Comparison of ENCODE assay signal across 8 cellular contexts in the genomic region with DNA sequence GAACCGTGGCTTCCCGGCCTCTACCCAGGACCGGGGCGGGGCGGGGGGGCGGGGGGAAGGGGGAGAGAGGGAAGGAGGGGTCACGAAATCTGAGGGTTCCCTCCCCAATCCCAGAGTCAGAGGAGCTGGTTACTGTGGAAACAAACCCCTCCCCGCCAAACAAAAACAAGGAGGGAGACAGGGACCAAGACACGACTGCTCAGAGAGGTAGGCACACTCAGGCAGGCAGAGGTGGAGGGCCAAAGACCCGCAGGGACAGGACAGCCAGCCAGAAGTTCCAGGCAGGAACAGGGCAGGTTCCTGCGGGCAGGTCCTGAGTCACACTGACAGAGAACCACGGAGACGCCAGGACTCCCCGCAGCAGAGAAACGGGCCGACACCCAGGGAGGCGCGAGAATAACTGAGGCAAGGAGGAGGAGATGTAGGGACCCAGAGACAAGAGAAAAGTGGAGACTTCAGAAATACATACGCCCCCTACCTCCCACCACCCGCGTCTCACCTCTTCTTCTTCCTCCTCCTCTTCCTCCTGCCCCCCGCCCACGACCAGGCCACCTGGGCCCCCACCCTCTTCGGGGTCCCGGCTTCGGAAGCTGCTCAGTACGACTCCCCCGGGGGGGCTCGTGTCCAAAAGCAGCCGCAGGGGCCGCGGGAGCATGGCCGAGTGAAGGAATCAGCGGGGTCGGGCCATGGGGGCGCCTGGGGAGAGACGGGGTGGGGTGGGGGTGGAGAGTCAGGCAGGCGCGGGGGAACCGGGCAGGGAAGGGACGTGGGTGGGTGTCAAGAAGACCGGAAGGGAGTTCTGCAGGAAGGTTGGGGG. TPM values are rescaled to one million over a fixed set of nuclear protein-coding genes. Genes with fewer than 3 reads are reported as not detected.
DNase-seq lines count a peak whose midpoint lies in the region; ATAC-seq and TF ChIP-seq lines count a peak whose summit lies in the region.

No MANE protein-coding gene starts in this region.

- peak; percentile 25 for ATAC-seq in activated CD8-positive, alpha-beta T cell treated with anti-CD3 and anti-CD28 coated beads for 36 hours
- ATAC-seq in GM18868 (IDR thresholded peaks at IDR 0.05; ENCODE audit: unreplicated experiment) = no peak

- POLR2A ChIA-PET in activated CD8-positive, alpha-beta T cell treated with anti-CD3 and anti-CD28 coated beads for 36 hours (lab: Charles Lee) = interaction anchor here (1.5 to 13.9 kb wide), 7 partner anchors 9 to 93 kb away, joined by 4 to 261 read pairs (median 52); a partner anchor contains a TSS

- no peaks in the 10 kb centered on the region for H3K27me3 ChIP-seq in suprapubic skin

- H3K4me3 ChIP-seq in mesodermal cell (ENCODE audit: extremely low read depth, insufficient read depth, low read length, poor library complexity, severe bottlenecking) (peak overlapping the region; percentile 67), suprapubic skin (peak overlapping the region; percentile 86)

- H3K27ac Mint-ChIP-seq in activated CD8-positive, alpha-beta T cell treated with anti-CD3 and anti-CD28 coated beads for 36 hours = peak overlapping the region; percentile 99

- H3K27me3 Mint-ChIP-seq in activated CD8-positive, alpha-beta T cell treated with anti-CD3 and anti-CD28 coated beads for 36 hours = no peaks in the 10 kb centered on the region

- H3K4me1 Mint-ChIP-seq in activated CD8-positive, alpha-beta T cell treated with anti-CD3 and anti-CD28 coated beads for 36 hours (ENCODE audit: low read depth) = peaks cover 29% of the 10 kb centered on the region

- TF ChIP-seq CTCF in GM12873 (IDR thresholded peaks at IDR 0.05; ENCODE audit: insufficient read depth, low read depth, low read length, missing control alignments) (peak; percentile 21), suprapubic skin (IDR thresholded peaks at IDR 0.05) (no peak)
- no peak for TF ChIP-seq CTCF in activated CD8-positive, alpha-beta T cell treated with anti-CD3 and anti-CD28 coated beads for 36 hours (IDR thresholded peaks at IDR 0.05)

- intact Hi-C loops in activated CD8-positive, alpha-beta T cell treated with anti-CD3 and anti-CD28 coated beads for 36 hours (cut with micrococcal nuclease) = no loop called here

- DNase-seq in AG08396 (ENCODE audit: low spot score) (peak; percentile 90), NCI-H226 (peak; percentile 82), epidermal melanocyte (ENCODE audit: insufficient read length, low spot score) (peak; percentile 74), suprapubic skin (ENCODE audit: low spot score in 2 of 2) (peak; percentile 89 to 92)
- peak; percentile 77 for DNase-seq in activated CD8-positive, alpha-beta T cell treated with anti-CD3 and anti-CD28 coated beads for 36 hours

- WGBS in mesodermal cell (ENCODE audit: insufficient coverage in 2 of 2), 2 experiments = 0% methylated on average over 11 to 17 of the region's 42 CpGs
- under 1% methylated on average over 37 of the region's 42 CpGs for WGBS in suprapubic skin

- H3K36me3 ChIP-seq in mesodermal cell (ENCODE audit: control insufficient read depth, insufficient read depth, low read length) = peaks cover 37% of the 10 kb centered on the region
- peaks cover 42% of the 10 kb centered on the region for H3K36me3 ChIP-seq in suprapubic skin

- H3K9me3 Mint-ChIP-seq in activated CD8-positive, alpha-beta T cell treated with anti-CD3 and anti-CD28 coated beads for 36 hours = no peaks in the 10 kb centered on the region

- CTCF ChIA-PET in activated CD8-positive, alpha-beta T cell treated with anti-CD3 and anti-CD28 coated beads for 36 hours (lab: Charles Lee) = interaction anchor here (0.8 to 1.8 kb wide), 6 partner anchors 12 to 92 kb away, joined by 3 to 11 read pairs (median 4); a partner anchor contains a TSS

- H3K27ac ChIP-seq in mesodermal cell (ENCODE audit: low read depth, low read length, severe bottlenecking) (peak overlapping the region; percentile 94), suprapubic skin (peak overlapping the region; percentile 96)

- TF ChIP-seq EP300 in suprapubic skin (IDR thresholded peaks at IDR 0.05) = no peak

- H3K9me3 ChIP-seq in mesodermal cell (ENCODE audit: control insufficient read depth, low read length) (no peaks in the 10 kb centered on the region), suprapubic skin (no peaks in the 10 kb centered on the region)

- peaks cover 5% of the 10 kb centered on the region for H3K4me1 ChIP-seq in mesodermal cell (ENCODE audit: control insufficient read depth, insufficient read depth, low read length, poor library complexity, severe bottlenecking)
- peaks cover 40% of the 10 kb centered on the region for H3K4me1 ChIP-seq in suprapubic skin

- peak overlapping the region; percentile 97 for H3K4me3 Mint-ChIP-seq in activated CD8-positive, alpha-beta T cell treated with anti-CD3 and anti-CD28 coated beads for 36 hours

- H3K36me3 Mint-ChIP-seq in activated CD8-positive, alpha-beta T cell treated with anti-CD3 and anti-CD28 coated beads for 36 hours (ENCODE audit: low read depth) = peaks cover 27% of the 10 kb centered on the region

- peak; percentile 16 to 63 for TF ChIP-seq POLR2A in suprapubic skin (IDR thresholded peaks at IDR 0.05)

RNA-seq across cellular contexts. Expression of a gene that starts 0.6 kb away (rescaled TPM):
- total RNA-seq in activated CD8-positive, alpha-beta T cell treated with anti-CD3 and anti-CD28 coated beads for 36 hours = 10 to 100 TPM; 24.2 to 24.3 TPM
- polyA plus RNA-seq in mesodermal cell (2013, experiment 1 of 2) = 64.2 TPM
- 53.6 TPM for polyA plus RNA-seq in mesodermal cell (2013, experiment 2 of 2)
- total RNA-seq in suprapubic skin = 100 to 1,000 TPM in 1 of 4 donors, 10 to 100 TPM in 3; 80.8 to 118 (median 96.6) TPM

RNA-seq across cellular contexts. Expression of a gene that starts 8.8 kb away (rescaled TPM):
- 10 to 100 TPM; 78.1 to 92.3 TPM for total RNA-seq in activated CD8-positive, alpha-beta T cell treated with anti-CD3 and anti-CD28 coated beads for 36 hours
- polyA plus RNA-seq in mesodermal cell (2013, experiment 1 of 2) = 92.7 TPM
- 81.2 TPM for polyA plus RNA-seq in mesodermal cell (2013, experiment 2 of 2)
- total RNA-seq in suprapubic skin = 10 to 100 TPM; 20.5 to 31.5 (median 22.3) TPM

RNA-seq across cellular contexts. Expression of a gene that starts 9.1 kb away (rescaled TPM):
- 10 to 100 TPM; 64.0 to 72.2 TPM for total RNA-seq in activated CD8-positive, alpha-beta T cell treated with anti-CD3 and anti-CD28 coated beads for 36 hours
- polyA plus RNA-seq in mesodermal cell (2013, experiment 1 of 2) = 57.1 TPM
- polyA plus RNA-seq in mesodermal cell (2013, experiment 2 of 2) = 48.4 TPM
- 10 to 100 TPM; 41.3 to 67.2 (median 50.2) TPM for total RNA-seq in suprapubic skin

RNA-seq across cellular contexts. Expression of a gene that starts 15.7 kb away (rescaled TPM):
- 100 to 1,000 TPM; 179 to 183 TPM for total RNA-seq in activated CD8-positive, alpha-beta T cell treated with anti-CD3 and anti-CD28 coated beads for 36 hours
- polyA plus RNA-seq in mesodermal cell (2013, experiment 1 of 2) = 24.0 TPM
- polyA plus RNA-seq in mesodermal cell (2013, experiment 2 of 2) = 19.1 TPM
- total RNA-seq in suprapubic skin = 100 to 1,000 TPM in 3 of 4 donors, 10 to 100 TPM in 1; 91.5 to 132 (median 108) TPM

RNA-seq across cellular contexts. Expression of a gene that starts 19.4 kb away (rescaled TPM):
- 1 to 10 TPM; 7.2 to 7.5 TPM for total RNA-seq in activated CD8-positive, alpha-beta T cell treated with anti-CD3 and anti-CD28 coated beads for 36 hours
- polyA plus RNA-seq in mesodermal cell (2013, experiment 1 of 2) = 21.2 TPM
- polyA plus RNA-seq in mesodermal cell (2013, experiment 2 of 2) = 14.2 TPM
- 10 to 100 TPM; 32.1 to 36.8 (median 33.4) TPM for total RNA-seq in suprapubic skin
